Comparison of ENCODE assay signal across 8 cellular contexts in genomic region chr6:5205877-5206840, GRCh38. TPM values are rescaled to one million over a fixed set of nuclear protein-coding genes. Genes with fewer than 3 reads are reported as not detected.
A peak's percentile ranks its signal among the peaks of the same experiment; 100 is the strongest.
DNase-seq lines count a peak whose midpoint lies in the region; ATAC-seq and TF ChIP-seq lines count a peak whose summit lies in the region.

No MANE protein-coding gene starts in this region.

- DNase-seq in Calu3: peak; percentile 7
- DNase-seq in NOMO-1 treated with DMSO at 0.1 percent for 48 hours (lab: John Stamatoyannopoulos, UW; ENCODE audit: unreplicated experiment): peak; percentile 67
- no peak for DNase-seq in endothelial cell (ENCODE audit: low spot score)
- DNase-seq in myocyte (ENCODE audit: low read depth): peak; percentile 44
- no peak for DNase-seq in OCI-M2 (lab: John Stamatoyannopoulos, UW; ENCODE audit: unreplicated experiment)
- no peak for DNase-seq in NCI-H526 (lab: John Stamatoyannopoulos, UW)
- no peak for DNase-seq in SHP77 treated with DMSO at 0.1 percent for 48 hours (lab: John Stamatoyannopoulos, UW)

- H3K27ac Mint-ChIP-seq in Calu3 (ENCODE audit: unreplicated experiment) (no peak overlapping the region), endothelial cell (ENCODE audit: unreplicated experiment) (peak overlapping the region; percentile 72)

- CTCF ChIA-PET in Calu3 (lab: Charles Lee): interaction anchor here (1.0 kb wide), 1 partner anchor 149 kb away, joined by 3 read pairs; no protein-coding TSS in a partner anchor

- H3K9me3 Mint-ChIP-seq in Calu3 (ENCODE audit: low read depth, unreplicated experiment): no peaks in the 10 kb centered on the region
- no peaks in the 10 kb centered on the region for H3K9me3 Mint-ChIP-seq in endothelial cell (ENCODE audit: unreplicated experiment)

- H3K27me3 Mint-ChIP-seq in Calu3 (ENCODE audit: unreplicated experiment) (no peaks in the 10 kb centered on the region), endothelial cell (ENCODE audit: unreplicated experiment) (no peaks in the 10 kb centered on the region)

- ATAC-seq in GM18907 (IDR thresholded peaks at IDR 0.05; ENCODE audit: unreplicated experiment): no peak

- H3K4me3 Mint-ChIP-seq in Calu3 (ENCODE audit: low read depth, unreplicated experiment) (no peak overlapping the region), endothelial cell (ENCODE audit: unreplicated experiment) (no peak overlapping the region)

- BruUV-seq in Calu3 (replicated peaks; lab: Mats Ljungman, UMichigan): no TSS peak

- peaks cover 8% of the 10 kb centered on the region for H3K4me1 Mint-ChIP-seq in Calu3 (ENCODE audit: low read depth, unreplicated experiment)
- peaks cover 48% of the 10 kb centered on the region for H3K4me1 Mint-ChIP-seq in endothelial cell (ENCODE audit: unreplicated experiment)

- intact Hi-C loops in Calu3 (cut with micrococcal nuclease; ENCODE audit: unreplicated experiment): no loop called here

- no peaks in the 10 kb centered on the region for H3K36me3 Mint-ChIP-seq in Calu3 (ENCODE audit: insufficient read depth, unreplicated experiment)
- no peaks in the 10 kb centered on the region for H3K36me3 Mint-ChIP-seq in endothelial cell (ENCODE audit: low read depth, unreplicated experiment)

- TF ChIP-seq CTCF in Calu3 (IDR thresholded peaks at IDR 0.05; ENCODE audit: unreplicated experiment): no peak
- no peak for TF ChIP-seq CTCF in endothelial cell (IDR thresholded peaks at IDR 0.05; ENCODE audit: unreplicated experiment)

RNA-seq across cellular contexts. Expression of gene LYRM4, which starts 54.6 kb away (rescaled TPM):
- total RNA-seq in Calu3 (2022) (16.5 and 18.5 TPM in 2 replicates), endothelial cell (ENCODE audit: unreplicated experiment) (39.0 TPM), myocyte (16.4 and 20.9 TPM in 2 replicates)
- 28.1 TPM for polyA plus RNA-seq in myocyte (2012)

RNA-seq across cellular contexts. Expression of gene FARS2, which starts 55.2 kb away (rescaled TPM):
- 13.4 and 14.3 TPM in 2 replicates for total RNA-seq in Calu3 (2022)
- total RNA-seq in endothelial cell (ENCODE audit: unreplicated experiment): 17.8 TPM
- total RNA-seq in myocyte: 7.3 and 10.1 TPM in 2 replicates
- 13.3 TPM for polyA plus RNA-seq in myocyte (2012)

Comparison
In these comparisons a context has a peak if more than half of its experiments do, and no peak if none do; other contexts are left out.
1. DNase-seq: peak in Calu3 (single experiment), NOMO-1 treated with DMSO at 0.1 percent for 48 hours (single experiment) and myocyte (single experiment); none in endothelial cell (single experiment), OCI-M2 (single experiment), NCI-H526 (0 of 2) and SHP77 treated with DMSO at 0.1 percent for 48 hours (single experiment).